ENCODE assay signal across 1 cellular context in the genomic region with DNA sequence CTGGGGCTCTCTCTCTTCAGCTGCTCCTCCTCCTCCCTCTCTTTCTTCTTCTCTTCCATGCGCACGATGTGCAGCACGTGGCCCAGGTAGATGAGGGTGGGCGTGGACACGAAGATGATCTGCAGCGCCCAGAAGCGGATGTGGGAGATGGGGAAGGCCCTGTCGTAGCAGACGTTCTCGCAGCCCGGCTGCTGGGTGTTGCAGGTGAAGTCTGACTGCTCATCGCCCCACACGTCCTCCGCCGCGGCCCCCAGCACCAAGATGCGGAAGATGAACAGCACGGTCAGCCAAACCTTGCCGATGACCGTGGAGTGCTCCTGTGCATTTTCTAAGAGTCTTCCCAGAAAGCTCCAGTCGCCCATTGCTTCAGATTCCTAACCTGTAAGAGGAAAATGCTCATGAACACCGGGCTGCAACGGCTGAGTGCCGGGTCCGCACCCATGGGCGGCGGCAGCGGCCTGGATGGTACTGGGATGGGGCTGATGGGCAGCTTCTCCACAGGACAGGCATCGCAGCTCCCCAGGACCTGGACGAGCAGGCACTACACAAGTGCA.
TF ChIP-seq lines count a peak whose summit lies in the region.

No MANE protein-coding gene starts in this region.

TF ChIP-seq in GM23338, 12 proteins besides CTCF, POLR2A, EP300 and RAD21 (continued from another document):
- TF ChIP-seq, protein P1, sequence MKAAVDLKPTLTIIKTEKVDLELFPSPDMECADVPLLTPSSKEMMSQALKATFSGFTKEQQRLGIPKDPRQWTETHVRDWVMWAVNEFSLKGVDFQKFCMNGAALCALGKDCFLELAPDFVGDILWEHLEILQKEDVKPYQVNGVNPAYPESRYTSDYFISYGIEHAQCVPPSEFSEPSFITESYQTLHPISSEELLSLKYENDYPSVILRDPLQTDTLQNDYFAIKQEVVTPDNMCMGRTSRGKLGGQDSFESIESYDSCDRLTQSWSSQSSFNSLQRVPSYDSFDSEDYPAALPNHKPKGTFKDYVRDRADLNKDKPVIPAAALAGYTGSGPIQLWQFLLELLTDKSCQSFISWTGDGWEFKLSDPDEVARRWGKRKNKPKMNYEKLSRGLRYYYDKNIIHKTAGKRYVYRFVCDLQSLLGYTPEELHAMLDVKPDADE (IDR thresholded peaks at IDR 0.05), result no peak
- TF ChIP-seq ZNF114 (CRISPR knock-in tag; IDR thresholded peaks at IDR 0.05), result no peak
- no peak for TF ChIP-seq CREB1 (CRISPR knock-in tag; IDR thresholded peaks at IDR 0.05; ENCODE audit: low read depth)
- TF ChIP-seq ZNF331 (CRISPR knock-in tag; IDR thresholded peaks at IDR 0.05; ENCODE audit: low read depth), result no peak
- TF ChIP-seq STAT1 (IDR thresholded peaks at IDR 0.05; ENCODE audit: unreplicated experiment), result no peak
- TF ChIP-seq, protein P2, sequence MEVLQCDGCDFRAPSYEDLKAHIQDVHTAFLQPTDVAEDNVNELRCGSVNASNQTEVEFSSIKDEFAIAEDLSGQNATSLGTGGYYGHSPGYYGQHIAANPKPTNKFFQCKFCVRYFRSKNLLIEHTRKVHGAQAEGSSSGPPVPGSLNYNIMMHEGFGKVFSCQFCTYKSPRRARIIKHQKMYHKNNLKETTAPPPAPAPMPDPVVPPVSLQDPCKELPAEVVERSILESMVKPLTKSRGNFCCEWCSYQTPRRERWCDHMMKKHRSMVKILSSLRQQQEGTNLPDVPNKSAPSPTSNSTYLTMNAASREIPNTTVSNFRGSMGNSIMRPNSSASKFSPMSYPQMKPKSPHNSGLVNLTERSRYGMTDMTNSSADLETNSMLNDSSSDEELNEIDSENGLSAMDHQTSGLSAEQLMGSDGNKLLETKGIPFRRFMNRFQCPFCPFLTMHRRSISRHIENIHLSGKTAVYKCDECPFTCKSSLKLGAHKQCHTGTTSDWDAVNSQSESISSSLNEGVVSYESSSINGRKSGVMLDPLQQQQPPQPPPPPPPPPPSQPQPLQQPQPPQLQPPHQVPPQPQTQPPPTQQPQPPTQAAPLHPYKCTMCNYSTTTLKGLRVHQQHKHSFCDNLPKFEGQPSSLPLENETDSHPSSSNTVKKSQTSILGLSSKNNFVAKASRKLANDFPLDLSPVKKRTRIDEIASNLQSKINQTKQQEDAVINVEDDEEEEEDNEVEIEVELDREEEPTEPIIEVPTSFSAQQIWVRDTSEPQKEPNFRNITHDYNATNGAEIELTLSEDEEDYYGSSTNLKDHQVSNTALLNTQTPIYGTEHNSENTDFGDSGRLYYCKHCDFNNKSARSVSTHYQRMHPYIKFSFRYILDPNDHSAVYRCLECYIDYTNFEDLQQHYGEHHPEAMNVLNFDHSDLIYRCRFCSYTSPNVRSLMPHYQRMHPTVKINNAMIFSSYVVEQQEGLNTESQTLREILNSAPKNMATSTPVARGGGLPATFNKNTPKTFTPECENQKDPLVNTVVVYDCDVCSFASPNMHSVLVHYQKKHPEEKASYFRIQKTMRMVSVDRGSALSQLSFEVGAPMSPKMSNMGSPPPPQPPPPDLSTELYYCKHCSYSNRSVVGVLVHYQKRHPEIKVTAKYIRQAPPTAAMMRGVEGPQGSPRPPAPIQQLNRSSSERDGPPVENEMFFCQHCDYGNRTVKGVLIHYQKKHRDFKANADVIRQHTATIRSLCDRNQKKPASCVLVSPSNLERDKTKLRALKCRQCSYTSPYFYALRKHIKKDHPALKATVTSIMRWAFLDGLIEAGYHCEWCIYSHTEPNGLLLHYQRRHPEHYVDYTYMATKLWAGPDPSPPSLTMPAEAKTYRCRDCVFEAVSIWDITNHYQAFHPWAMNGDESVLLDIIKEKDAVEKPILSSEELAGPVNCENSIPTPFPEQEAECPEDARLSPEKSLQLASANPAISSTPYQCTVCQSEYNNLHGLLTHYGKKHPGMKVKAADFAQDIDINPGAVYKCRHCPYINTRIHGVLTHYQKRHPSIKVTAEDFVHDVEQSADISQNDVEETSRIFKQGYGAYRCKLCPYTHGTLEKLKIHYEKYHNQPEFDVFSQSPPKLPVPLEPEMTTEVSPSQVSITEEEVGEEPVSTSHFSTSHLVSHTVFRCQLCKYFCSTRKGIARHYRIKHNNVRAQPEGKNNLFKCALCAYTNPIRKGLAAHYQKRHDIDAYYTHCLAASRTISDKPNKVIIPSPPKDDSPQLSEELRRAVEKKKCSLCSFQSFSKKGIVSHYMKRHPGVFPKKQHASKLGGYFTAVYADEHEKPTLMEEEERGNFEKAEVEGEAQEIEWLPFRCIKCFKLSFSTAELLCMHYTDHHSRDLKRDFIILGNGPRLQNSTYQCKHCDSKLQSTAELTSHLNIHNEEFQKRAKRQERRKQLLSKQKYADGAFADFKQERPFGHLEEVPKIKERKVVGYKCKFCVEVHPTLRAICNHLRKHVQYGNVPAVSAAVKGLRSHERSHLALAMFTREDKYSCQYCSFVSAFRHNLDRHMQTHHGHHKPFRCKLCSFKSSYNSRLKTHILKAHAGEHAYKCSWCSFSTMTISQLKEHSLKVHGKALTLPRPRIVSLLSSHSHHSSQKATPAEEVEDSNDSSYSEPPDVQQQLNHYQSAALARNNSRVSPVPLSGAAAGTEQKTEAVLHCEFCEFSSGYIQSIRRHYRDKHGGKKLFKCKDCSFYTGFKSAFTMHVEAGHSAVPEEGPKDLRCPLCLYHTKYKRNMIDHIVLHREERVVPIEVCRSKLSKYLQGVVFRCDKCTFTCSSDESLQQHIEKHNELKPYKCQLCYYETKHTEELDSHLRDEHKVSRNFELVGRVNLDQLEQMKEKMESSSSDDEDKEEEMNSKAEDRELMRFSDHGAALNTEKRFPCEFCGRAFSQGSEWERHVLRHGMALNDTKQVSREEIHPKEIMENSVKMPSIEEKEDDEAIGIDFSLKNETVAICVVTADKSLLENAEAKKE (CRISPR knock-in tag; IDR thresholded peaks at IDR 0.05), result no peak
- TF ChIP-seq EZH2 (IDR thresholded peaks at IDR 0.05; ENCODE audit: low read depth, unreplicated experiment), result no peak
- TF ChIP-seq, protein P3, sequence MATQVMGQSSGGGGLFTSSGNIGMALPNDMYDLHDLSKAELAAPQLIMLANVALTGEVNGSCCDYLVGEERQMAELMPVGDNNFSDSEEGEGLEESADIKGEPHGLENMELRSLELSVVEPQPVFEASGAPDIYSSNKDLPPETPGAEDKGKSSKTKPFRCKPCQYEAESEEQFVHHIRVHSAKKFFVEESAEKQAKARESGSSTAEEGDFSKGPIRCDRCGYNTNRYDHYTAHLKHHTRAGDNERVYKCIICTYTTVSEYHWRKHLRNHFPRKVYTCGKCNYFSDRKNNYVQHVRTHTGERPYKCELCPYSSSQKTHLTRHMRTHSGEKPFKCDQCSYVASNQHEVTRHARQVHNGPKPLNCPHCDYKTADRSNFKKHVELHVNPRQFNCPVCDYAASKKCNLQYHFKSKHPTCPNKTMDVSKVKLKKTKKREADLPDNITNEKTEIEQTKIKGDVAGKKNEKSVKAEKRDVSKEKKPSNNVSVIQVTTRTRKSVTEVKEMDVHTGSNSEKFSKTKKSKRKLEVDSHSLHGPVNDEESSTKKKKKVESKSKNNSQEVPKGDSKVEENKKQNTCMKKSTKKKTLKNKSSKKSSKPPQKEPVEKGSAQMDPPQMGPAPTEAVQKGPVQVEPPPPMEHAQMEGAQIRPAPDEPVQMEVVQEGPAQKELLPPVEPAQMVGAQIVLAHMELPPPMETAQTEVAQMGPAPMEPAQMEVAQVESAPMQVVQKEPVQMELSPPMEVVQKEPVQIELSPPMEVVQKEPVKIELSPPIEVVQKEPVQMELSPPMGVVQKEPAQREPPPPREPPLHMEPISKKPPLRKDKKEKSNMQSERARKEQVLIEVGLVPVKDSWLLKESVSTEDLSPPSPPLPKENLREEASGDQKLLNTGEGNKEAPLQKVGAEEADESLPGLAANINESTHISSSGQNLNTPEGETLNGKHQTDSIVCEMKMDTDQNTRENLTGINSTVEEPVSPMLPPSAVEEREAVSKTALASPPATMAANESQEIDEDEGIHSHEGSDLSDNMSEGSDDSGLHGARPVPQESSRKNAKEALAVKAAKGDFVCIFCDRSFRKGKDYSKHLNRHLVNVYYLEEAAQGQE (IDR thresholded peaks at IDR 0.05; ENCODE audit: unreplicated experiment), result no peak
- TF ChIP-seq POLR2AphosphoS5 (IDR thresholded peaks at IDR 0.05; ENCODE audit: low read depth), result no peak
- TF ChIP-seq NANOG (IDR thresholded peaks at IDR 0.05; ENCODE audit: borderline replicate concordance), result no peak
- TF ChIP-seq EZH2phosphoT487 (IDR thresholded peaks at IDR 0.05; ENCODE audit: unreplicated experiment), result no peak
